ENCODE assay signal across 1 cellular context in genomic region chr16:89581045-89581695, GRCh38.
TF ChIP-seq lines count a peak whose summit lies in the region.

No MANE protein-coding gene starts in this region.

TF ChIP-seq in IMR-90, 13 proteins besides CTCF, POLR2A, EP300 and RAD21:
- peak; percentile 83 for TF ChIP-seq RCOR1 (IDR thresholded peaks at IDR 0.05; ENCODE audit: insufficient replicate concordance, low read length)
- TF ChIP-seq NFE2L2 (IDR thresholded peaks at IDR 0.05; ENCODE audit: low read depth, low read length), result peak; percentile 32; the same call in 1 of the 2 replicates
- TF ChIP-seq CEBPB (IDR thresholded peaks at IDR 0.05; ENCODE audit: low read depth, low read length), result peak; percentile 82
- TF ChIP-seq, protein P1, sequence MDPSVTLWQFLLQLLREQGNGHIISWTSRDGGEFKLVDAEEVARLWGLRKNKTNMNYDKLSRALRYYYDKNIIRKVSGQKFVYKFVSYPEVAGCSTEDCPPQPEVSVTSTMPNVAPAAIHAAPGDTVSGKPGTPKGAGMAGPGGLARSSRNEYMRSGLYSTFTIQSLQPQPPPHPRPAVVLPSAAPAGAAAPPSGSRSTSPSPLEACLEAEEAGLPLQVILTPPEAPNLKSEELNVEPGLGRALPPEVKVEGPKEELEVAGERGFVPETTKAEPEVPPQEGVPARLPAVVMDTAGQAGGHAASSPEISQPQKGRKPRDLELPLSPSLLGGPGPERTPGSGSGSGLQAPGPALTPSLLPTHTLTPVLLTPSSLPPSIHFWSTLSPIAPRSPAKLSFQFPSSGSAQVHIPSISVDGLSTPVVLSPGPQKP (IDR thresholded peaks at IDR 0.05; ENCODE audit: borderline replicate concordance, low read depth, low read length), result no peak
- TF ChIP-seq MAZ (IDR thresholded peaks at IDR 0.05; ENCODE audit: borderline replicate concordance, low read depth, low read length), result peak; percentile 62; the same call in 1 of the 2 replicates
- TF ChIP-seq SMC3 (IDR thresholded peaks at IDR 0.05; ENCODE audit: low read depth, low read length), result peak; percentile 9; the same call in 1 of the 2 replicates
- no peak for TF ChIP-seq RFX5 (IDR thresholded peaks at IDR 0.05; ENCODE audit: low read depth, low read length)
- TF ChIP-seq BHLHE40 (IDR thresholded peaks at IDR 0.05; ENCODE audit: low read depth, low read length), result peak; percentile 83
- TF ChIP-seq USF2 (IDR thresholded peaks at IDR 0.05; ENCODE audit: low read depth, low read length), result peak; percentile 53; the same call in 1 of the 2 replicates
- no peak for TF ChIP-seq CHD1 (IDR thresholded peaks at IDR 0.05; ENCODE audit: low read depth, low read length)
- TF ChIP-seq MXI1 (IDR thresholded peaks at IDR 0.05; ENCODE audit: borderline replicate concordance, low read depth, low read length), result no peak
- TF ChIP-seq FOS (IDR thresholded peaks at IDR 0.05; ENCODE audit: low read depth, low read length), result peak; percentile 100
- 0 out of 2 replicates have a peak, but pooled peaks have one; percentile 0 for TF ChIP-seq MAFK (IDR thresholded peaks at IDR 0.05; ENCODE audit: low read depth, low read length)
TF ChIP-seq in IMR-90: peak in this region for 9.
